8 cellular contexts compared by ENCODE assay signal in the genomic region with DNA sequence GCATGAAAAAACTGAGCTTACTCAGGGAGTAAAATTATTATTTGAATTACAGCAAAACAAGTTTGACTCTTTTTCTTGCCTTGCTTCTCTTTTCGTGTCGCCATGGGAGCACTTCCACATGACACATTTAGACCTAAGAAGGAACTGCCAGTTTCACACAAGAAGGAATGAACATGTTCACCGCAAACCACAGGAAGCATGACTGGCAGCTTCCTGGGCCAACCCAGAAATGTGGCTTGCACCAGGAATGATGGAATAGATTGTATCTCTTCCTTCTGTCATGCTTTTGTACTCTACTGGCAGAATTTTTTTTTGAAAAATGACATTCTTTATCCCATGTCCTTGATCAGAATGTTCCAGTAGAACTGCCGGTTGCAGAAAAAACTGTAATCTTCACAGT.
DNase-seq lines count a peak whose midpoint lies in the region; ATAC-seq and TF ChIP-seq lines count a peak whose summit lies in the region.

No MANE protein-coding gene starts in this region.

- no peak for TF ChIP-seq CTCF in RWPE1 (conservative IDR thresholded peaks at IDR 0.05; ENCODE audit: low read depth)

- peaks cover 5% of the 10 kb centered on the region for H3K27me3 Mint-ChIP-seq in activated naive CD8-positive, alpha-beta T cell treated with anti-CD3 and anti-CD28 coated beads, Interleukin-2, amount 50 U/mL, for 24 hours

- peak overlapping the region; percentile 62 for H3K27ac Mint-ChIP-seq in activated naive CD8-positive, alpha-beta T cell treated with anti-CD3 and anti-CD28 coated beads, Interleukin-2, amount 50 U/mL, for 24 hours

- no peaks in the 10 kb centered on the region for H3K36me3 Mint-ChIP-seq in activated naive CD8-positive, alpha-beta T cell treated with anti-CD3 and anti-CD28 coated beads, Interleukin-2, amount 50 U/mL, for 24 hours (ENCODE audit: low read depth)

- H3K4me3 Mint-ChIP-seq in activated naive CD8-positive, alpha-beta T cell treated with anti-CD3 and anti-CD28 coated beads, Interleukin-2, amount 50 U/mL, for 24 hours, result peak overlapping the region; percentile 27

- H3K4me1 Mint-ChIP-seq in activated naive CD8-positive, alpha-beta T cell treated with anti-CD3 and anti-CD28 coated beads, Interleukin-2, amount 50 U/mL, for 24 hours, result peaks cover 34% of the 10 kb centered on the region

- DNase-seq in GM04504 (ENCODE audit: low read depth) (peak; percentile 89), RWPE1 (ENCODE audit: low spot score) (peak; percentile 72), inferior parietal cortex (ENCODE audit: extremely low spot score) (peak; percentile 61), DMS 273 (lab: John Stamatoyannopoulos, UW; ENCODE audit: unreplicated experiment) (no peak)
- DNase-seq in activated naive CD8-positive, alpha-beta T cell treated with anti-CD3 and anti-CD28 coated beads, Interleukin-2, amount 50 U/mL, for 24 hours, result peak; percentile 48
- DNase-seq in stimulated activated CD8-positive, alpha-beta memory T cell treated with anti-CD3 and anti-CD28 coated beads, Interleukin-15, amount 100 ng/mL, for 48 hours (ENCODE audit: low read depth in 2 of 2), result peak; percentile 21 to 30

- no peak overlapping the region for H3K27ac ChIP-seq in RWPE1

- POLR2A ChIA-PET in RWPE1 (lab: Yijun Ruan, JAX; ENCODE audit: low non-redundant PET), result no interaction called here

- ATAC-seq in activated naive CD8-positive, alpha-beta T cell treated with anti-CD3 and anti-CD28 coated beads, Interleukin-2, amount 50 U/mL, for 24 hours, result peak; percentile 53
- no peak for ATAC-seq in HG02885 (IDR thresholded peaks at IDR 0.05; ENCODE audit: poor library complexity, unreplicated experiment)
- ATAC-seq in HG03045 (IDR thresholded peaks at IDR 0.05; ENCODE audit: unreplicated experiment), result no peak

- H3K9me3 Mint-ChIP-seq in activated naive CD8-positive, alpha-beta T cell treated with anti-CD3 and anti-CD28 coated beads, Interleukin-2, amount 50 U/mL, for 24 hours, result no peaks in the 10 kb centered on the region

- CTCF ChIA-PET in RWPE1 (lab: Yijun Ruan, JAX), result interaction anchor here (0.6 to 0.8 kb wide), 2 partner anchors 23 to 868 kb away, joined by 3 read pairs; no protein-coding TSS in a partner anchor
